Comparison of ENCODE assay signal across 8 cellular contexts in the genomic region with DNA sequence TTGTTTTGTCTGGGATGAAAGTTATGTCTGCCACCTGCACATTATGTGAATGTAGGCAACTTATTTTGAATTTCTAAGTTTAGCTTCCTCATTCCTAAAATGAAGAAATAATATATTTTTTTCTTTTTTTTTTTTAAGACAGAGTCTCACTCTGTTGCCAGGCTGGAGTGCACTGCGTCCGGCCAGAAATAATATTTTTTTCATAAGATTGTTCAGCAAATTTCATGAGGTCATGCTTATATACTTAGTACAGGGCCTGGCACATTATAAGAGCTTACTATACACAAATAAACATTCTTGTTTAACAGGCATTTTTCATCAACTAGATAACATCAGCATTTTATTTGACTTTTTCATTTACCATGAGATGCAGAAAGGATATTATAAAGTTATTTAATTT.
"Had no signal": no experiment of that assay in that cellular context is flagged by ENCODE, and none has a peak within 500 bp of the region (broad histone marks: within the 10 kb centered on the region; RNA-seq: fewer than 3 reads in every experiment).

No MANE protein-coding gene starts in this region.

- FAIRE-seq: G401.6, GM12878, GM12891, GM12892, GM18507, GM19239 had no signal

- DNase-seq: GDM1, GF-D8 had no signal

- H3K4me3 ChIP-seq: GM12878 had no signal

- ATAC-seq: GM12878 had no signal
